ENCODE assay signal across 34 cellular contexts in the genomic region with DNA sequence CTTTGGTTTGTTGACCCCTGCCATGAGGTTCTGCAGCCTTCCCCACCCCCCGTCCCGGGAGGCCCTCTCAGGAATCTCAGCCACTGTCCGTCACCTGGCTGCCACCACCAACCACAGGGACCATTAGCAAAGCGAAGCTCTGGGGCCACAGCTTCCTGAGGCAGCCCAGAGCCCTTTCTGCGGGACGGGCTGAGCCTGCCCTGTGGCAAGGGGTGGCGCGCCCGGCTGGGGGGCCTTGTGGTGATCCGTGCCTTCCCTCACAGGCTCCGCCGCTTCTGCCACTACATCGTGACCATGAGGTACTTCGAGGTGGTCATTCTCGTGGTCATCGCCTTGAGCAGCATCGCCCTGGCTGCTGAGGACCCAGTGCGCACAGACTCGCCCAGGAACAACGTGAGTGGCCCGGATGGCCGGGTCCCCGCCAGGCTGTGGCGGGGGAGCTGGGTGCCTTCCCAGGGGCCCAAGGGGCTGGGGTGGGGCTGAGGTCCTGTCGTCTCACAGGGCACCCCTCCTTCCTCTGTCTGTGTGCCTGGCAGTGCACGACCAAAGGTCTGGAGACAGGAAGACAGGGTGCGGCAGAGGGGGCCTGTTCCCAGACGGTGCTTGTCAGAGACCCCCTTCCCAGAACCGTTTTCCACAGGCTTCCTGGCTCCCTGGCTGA.
DNase-seq lines count a peak whose midpoint lies in the region; ATAC-seq and TF ChIP-seq lines count a peak whose summit lies in the region.
"Had no signal": no experiment of that assay in that cellular context is flagged by ENCODE, and none has a peak within 500 bp of the region (broad histone marks: within the 10 kb centered on the region; RNA-seq: fewer than 3 reads in every experiment).

No MANE protein-coding gene starts in this region.

- H3K9me3 ChIP-seq in right atrium auricular region, result no peaks in the 10 kb centered on the region
- no peaks in the 10 kb centered on the region for H3K9me3 ChIP-seq in left ventricle myocardium inferior (replicated peaks)
- H3K9me3 ChIP-seq in effector memory CD4-positive, alpha-beta T cell (ENCODE audit: control insufficient read depth, low read length), result no peaks in the 10 kb centered on the region
- H3K9me3 ChIP-seq: BE2C, gastrocnemius medialis, left lung, transverse colon had no signal

- H3K36me3 Mint-ChIP-seq in osteocyte (ENCODE audit: unreplicated experiment), result no peaks in the 10 kb centered on the region
- H3K36me3 Mint-ChIP-seq: activated naive CD8-positive, alpha-beta T cell treated with anti-CD3 and anti-CD28 coated beads for 36 hours; mesothelial cell of epicardium; naive thymus-derived CD4-positive, alpha-beta T cell had no signal

- TF ChIP-seq CTCF in right atrium auricular region (IDR thresholded peaks at IDR 0.05), result no peak
- TF ChIP-seq CTCF in left ventricle myocardium inferior (IDR thresholded peaks at IDR 0.05; ENCODE audit: borderline replicate concordance), result no peak
- TF ChIP-seq CTCF in osteocyte (IDR thresholded peaks at IDR 0.05), result no peak

- H3K36me3 ChIP-seq in right atrium auricular region (no peaks in the 10 kb centered on the region), left ventricle myocardium inferior (no peaks in the 10 kb centered on the region)
- H3K36me3 ChIP-seq in effector memory CD4-positive, alpha-beta T cell (ENCODE audit: control insufficient read depth, insufficient read depth, low read length), result no peaks in the 10 kb centered on the region
- H3K36me3 ChIP-seq: BE2C, cardiac muscle cell, gastrocnemius medialis, left lung, transverse colon had no signal

- no peaks in the 10 kb centered on the region for H3K27me3 ChIP-seq in right atrium auricular region
- H3K27me3 ChIP-seq in left ventricle myocardium inferior (ENCODE audit: low read depth), result peaks cover 68% of the 10 kb centered on the region
- no peaks in the 10 kb centered on the region for H3K27me3 ChIP-seq in effector memory CD4-positive, alpha-beta T cell (replicated peaks; ENCODE audit: control insufficient read depth, insufficient read depth, low read length, poor library complexity, severe bottlenecking)
- H3K27me3 ChIP-seq: BE2C, cardiac muscle cell, gastrocnemius medialis, hepatocyte had no signal

- intact Hi-C loops in left ventricle myocardium inferior (cut with micrococcal nuclease), result no loop called here

- peak; percentile 36 for DNase-seq in right atrium auricular region (ENCODE audit: low spot score)
- DNase-seq in left ventricle myocardium inferior, result no peak
- peak; percentile 85 for DNase-seq in osteocyte (ENCODE audit: extremely low spot score, unreplicated experiment)
- no peak for DNase-seq in KG1 (lab: John Stamatoyannopoulos, UW)
- DNase-seq in effector memory CD4-positive, alpha-beta T cell, result no peak
- no peak for DNase-seq in stimulated activated CD4-positive, alpha-beta T cell treated with anti-CD3 and anti-CD28 coated beads, Interleukin-1b, Interleukin-23, amount 100 ng/mL, for 48 hours
- DNase-seq: ACHN; activated CD4-positive, alpha-beta T cell treated with anti-CD3 and anti-CD28 coated beads, Interleukin-2, amount 10 ng/mL, durations not matched to agents 24 days and 14 days; activated naive CD8-positive, alpha-beta T cell treated with anti-CD3 and anti-CD28 coated beads for 36 hours; aorta; BE2C; dermis blood vessel endothelial cell; DMS79; GDM1; left lung; naive thymus-derived CD4-positive, alpha-beta T cell; NCI-H1417 treated with DMSO at 0.1 percent for 48 hours; NCI-H2107; nucleus accumbens; PC-3; SHP77; stimulated activated CD8-positive, alpha-beta memory T cell treated with anti-CD3 and anti-CD28 coated beads, Interleukin-4, amount 100 ng/mL, for 48 hours; stimulated activated naive CD8-positive, alpha-beta T cell treated with anti-CD3 and anti-CD28 coated beads, Interleukin-15, amount 100 ng/mL, for 72 hours; T1000; transverse colon; WERI-Rb-1 had no signal

- no peak for ATAC-seq in HG02571 (IDR thresholded peaks at IDR 0.05; ENCODE audit: unreplicated experiment)
- ATAC-seq: gastrocnemius medialis; HCT116; left lung; naive thymus-derived CD4-positive, alpha-beta T cell; PC-3; stimulated activated naive CD8-positive, alpha-beta T cell treated with anti-CD3 and anti-CD28 coated beads, Interleukin-15, amount 100 ng/mL, for 72 hours had no signal

- H3K4me1 Mint-ChIP-seq in osteocyte (ENCODE audit: unreplicated experiment), result no peaks in the 10 kb centered on the region
- H3K4me1 Mint-ChIP-seq: activated CD4-positive, alpha-beta T cell treated with anti-CD3 and anti-CD28 coated beads, Interleukin-2, amount 10 ng/mL, durations not matched to agents 24 days and 14 days; activated naive CD8-positive, alpha-beta T cell treated with anti-CD3 and anti-CD28 coated beads for 36 hours; stimulated activated naive CD8-positive, alpha-beta T cell treated with anti-CD3 and anti-CD28 coated beads, Interleukin-15, amount 100 ng/mL, for 72 hours had no signal

- no peak overlapping the region for H3K4me3 ChIP-seq in right atrium auricular region
- H3K4me3 ChIP-seq in left ventricle myocardium inferior, result no peak overlapping the region
- no peak overlapping the region for H3K4me3 ChIP-seq in effector memory CD4-positive, alpha-beta T cell (ENCODE audit: insufficient read depth, low read depth, low read length, poor library complexity, severe bottlenecking)
- H3K4me3 ChIP-seq: cardiac muscle cell, gastrocnemius medialis, hepatocyte, left lung, transverse colon had no signal

- no peak overlapping the region for H3K4me3 Mint-ChIP-seq in osteocyte (ENCODE audit: unreplicated experiment)
- H3K4me3 Mint-ChIP-seq: activated CD4-positive, alpha-beta T cell treated with anti-CD3 and anti-CD28 coated beads, Interleukin-2, amount 10 ng/mL, durations not matched to agents 24 days and 14 days; activated naive CD8-positive, alpha-beta T cell treated with anti-CD3 and anti-CD28 coated beads for 36 hours; mesothelial cell of epicardium; naive thymus-derived CD4-positive, alpha-beta T cell; stimulated activated naive CD8-positive, alpha-beta T cell treated with anti-CD3 and anti-CD28 coated beads, Interleukin-15, amount 100 ng/mL, for 72 hours had no signal

- no peaks in the 10 kb centered on the region for H3K9me3 Mint-ChIP-seq in osteocyte (ENCODE audit: unreplicated experiment)
- H3K9me3 Mint-ChIP-seq: activated CD4-positive, alpha-beta T cell treated with anti-CD3 and anti-CD28 coated beads, Interleukin-2, amount 10 ng/mL, durations not matched to agents 24 days and 14 days; activated naive CD8-positive, alpha-beta T cell treated with anti-CD3 and anti-CD28 coated beads for 36 hours; activated T-helper 2 cell treated with anti-CD3 and anti-CD28 coated beads, Interferon-gamma antibody, Interleukin-2, Interleukin-4, amounts not matched to agents 10 μg/mL and 5 μg/mL and 100 μg/mL, durations not matched to agents 14 hours and 24 hours and 36 hours; mesothelial cell of epicardium; stimulated activated naive CD8-positive, alpha-beta T cell treated with anti-CD3 and anti-CD28 coated beads, Interleukin-15, amount 100 ng/mL, for 72 hours had no signal

- H3K27ac Mint-ChIP-seq in osteocyte (ENCODE audit: unreplicated experiment), result no peak overlapping the region
- H3K27ac Mint-ChIP-seq: activated CD4-positive, alpha-beta T cell treated with anti-CD3 and anti-CD28 coated beads, Interleukin-2, amount 10 ng/mL, durations not matched to agents 24 days and 14 days; activated naive CD8-positive, alpha-beta T cell treated with anti-CD3 and anti-CD28 coated beads for 36 hours; activated T-helper 2 cell treated with anti-CD3 and anti-CD28 coated beads, Interferon-gamma antibody, Interleukin-2, Interleukin-4, amounts not matched to agents 10 μg/mL and 5 μg/mL and 100 μg/mL, durations not matched to agents 14 hours and 24 hours and 36 hours; mesothelial cell of epicardium; naive thymus-derived CD4-positive, alpha-beta T cell; stimulated activated naive CD8-positive, alpha-beta T cell treated with anti-CD3 and anti-CD28 coated beads, Interleukin-15, amount 100 ng/mL, for 72 hours had no signal

- no peaks in the 10 kb centered on the region for H3K27me3 Mint-ChIP-seq in osteocyte (ENCODE audit: unreplicated experiment)

- H3K4me1 ChIP-seq in right atrium auricular region (no peaks in the 10 kb centered on the region), left ventricle myocardium inferior (no peaks in the 10 kb centered on the region)
- H3K4me1 ChIP-seq in effector memory CD4-positive, alpha-beta T cell (ENCODE audit: control insufficient read depth, insufficient read depth, low read length, poor library complexity, severe bottlenecking), result no peaks in the 10 kb centered on the region
- H3K4me1 ChIP-seq: BE2C, gastrocnemius medialis, left lung, transverse colon had no signal

- H3K27ac ChIP-seq in right atrium auricular region, result no peak overlapping the region
- H3K27ac ChIP-seq in left ventricle myocardium inferior (replicated peaks), result no peak overlapping the region
- H3K27ac ChIP-seq in cingulate gyrus (ENCODE audit: low read depth, low read length), result peak overlapping the region; percentile 54
- H3K27ac ChIP-seq in effector memory CD4-positive, alpha-beta T cell (ENCODE audit: insufficient read depth, low read length, poor library complexity, severe bottlenecking), result no peak overlapping the region
- H3K27ac ChIP-seq: cardiac muscle cell, gastrocnemius medialis, hepatocyte, left lung, transverse colon, WERI-Rb-1 had no signal

Comparison
In these comparisons a context has a peak if more than half of its experiments do, and no peak if none do; other contexts are left out.
1. DNase-seq: peak in right atrium auricular region (single experiment) and osteocyte (single experiment); none in left ventricle myocardium inferior (single experiment), KG1 (single experiment), effector memory CD4-positive, alpha-beta T cell (0 of 3) and stimulated activated CD4-positive, alpha-beta T cell treated with anti-CD3 and anti-CD28 coated beads, Interleukin-1b, Interleukin-23, amount 100 ng/mL, for 48 hours (single experiment).